Comparison of ENCODE assay signal across 23 cellular contexts in the genomic region with DNA sequence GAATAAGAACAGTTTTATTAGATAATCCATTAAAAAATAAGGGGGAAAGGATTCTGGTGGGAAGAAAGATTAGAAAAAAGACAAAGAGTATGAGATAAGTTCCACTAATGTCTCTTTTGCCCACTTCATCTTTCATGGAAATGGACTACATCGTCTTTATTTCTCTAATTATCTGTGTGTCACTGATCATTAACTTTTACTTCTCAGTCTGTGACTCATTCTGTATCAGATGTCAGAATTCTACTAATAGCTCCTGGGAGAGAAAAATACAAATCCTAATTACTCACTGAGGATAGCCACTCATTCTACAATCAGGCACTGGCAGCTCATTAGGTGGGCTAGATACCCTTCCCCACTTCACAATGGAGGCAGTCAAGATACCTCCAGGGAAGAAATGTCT. TPM values are rescaled to one million over a fixed set of nuclear protein-coding genes. Genes with fewer than 3 reads are reported as not detected.
A peak's percentile ranks its signal among the peaks of the same experiment; 100 is the strongest.
DNase-seq lines count a peak whose midpoint lies in the region; ATAC-seq, FAIRE-seq and TF ChIP-seq lines count a peak whose summit lies in the region.
"Had no signal": no experiment of that assay in that cellular context is flagged by ENCODE, and none has a peak within 500 bp of the region (broad histone marks: within the 10 kb centered on the region; RNA-seq: fewer than 3 reads in every experiment).

No MANE protein-coding gene starts in this region.

- H3K9me3 ChIP-seq in breast epithelium (no peaks in the 10 kb centered on the region), MG63 (no peaks in the 10 kb centered on the region; the same call in 1 of the 2 replicates)
- H3K9me3 ChIP-seq: heart right ventricle, suprapubic skin had no signal

- peak; percentile 21 for DNase-seq in RCC 7860 (ENCODE audit: low spot score)
- peak; percentile 73 for DNase-seq in left kidney (ENCODE audit: low read depth, low spot score)
- DNase-seq in stimulated activated CD4-positive, alpha-beta T cell treated with anti-CD3 and anti-CD28 coated beads, Interleukin-2, amount 100 ng/mL, for 24 hours: no peak
- DNase-seq in breast epithelium (ENCODE audit: low spot score in 2 of 2): no peak
- DNase-seq in MG63: no peak
- DNase-seq: activated CD8-positive, alpha-beta memory T cell treated with anti-CD3 and anti-CD28 coated beads for 24 hours; activated naive CD4-positive, alpha-beta T cell; activated T-cell treated with anti-CD3 and anti-CD28 coated beads, Interleukin-2, amount 50 U/mL, for 4 hours; amniotic stem cell; heart right ventricle; IMR-90; MM.1S; NCI-H1436 treated with DMSO at 0.1 percent for 48 hours; NCI-H2171 treated with DMSO at 0.1 percent for 48 hours; OCI-M1; SIG-M5; T-helper 1 cell had no signal

- H3K4me3 ChIP-seq in breast epithelium (no peak overlapping the region), MG63 (no peak overlapping the region)
- H3K4me3 ChIP-seq: cardiac muscle cell, heart right ventricle, suprapubic skin had no signal

- peak; percentile 84 for FAIRE-seq in RCC 7860 (lab: Jason Lieb, UNC)
- FAIRE-seq: TTC549 had no signal

- H3K27me3 ChIP-seq in breast epithelium: no peaks in the 10 kb centered on the region
- H3K27me3 ChIP-seq in MG63: peaks cover 15% of the 10 kb centered on the region; the same call in 1 of the 2 replicates
- H3K27me3 ChIP-seq: cardiac muscle cell, heart right ventricle had no signal

- TF ChIP-seq CTCF in breast epithelium (IDR thresholded peaks at IDR 0.05): no peak

- TF ChIP-seq POLR2A in breast epithelium (IDR thresholded peaks at IDR 0.05): no peak

- ATAC-seq in GM18909 (IDR thresholded peaks at IDR 0.05; ENCODE audit: poor library complexity, unreplicated experiment): peak; percentile 71
- peak; percentile 59 for ATAC-seq in HG02981 (IDR thresholded peaks at IDR 0.05; ENCODE audit: unreplicated experiment)
- ATAC-seq: activated T-cell treated with anti-CD3 and anti-CD28 coated beads, Interleukin-2, amount 50 U/mL, for 4 hours; heart right ventricle; stimulated activated memory B cell treated with anti-CD40 and anti-IgM and Interleukin-4, amounts not matched to agents 10 μg/mL and 1 μg/mL and 100 μg/mL, for 72 hours had no signal

- no peaks in the 10 kb centered on the region for H3K36me3 ChIP-seq in breast epithelium
- H3K36me3 ChIP-seq in MG63: no peaks in the 10 kb centered on the region
- H3K36me3 ChIP-seq: cardiac muscle cell, heart right ventricle, suprapubic skin had no signal

- H3K27ac ChIP-seq in breast epithelium: no peak overlapping the region
- H3K27ac ChIP-seq: cardiac muscle cell, heart right ventricle, suprapubic skin had no signal

- intact Hi-C loops in breast epithelium (cut with DNase I; ENCODE audit: low total_unique reads): loop anchor here (5.0 kb wide), 1 partner anchor 34 kb away; no protein-coding TSS in a partner anchor

- H3K4me1 ChIP-seq in breast epithelium: no peaks in the 10 kb centered on the region
- H3K4me1 ChIP-seq: suprapubic skin had no signal

RNA-seq across cellular contexts. Expression of a gene that starts 41.7 kb away (rescaled TPM):
- 1 to 10 TPM in 1 of 3 donors, not detected in 2; 1.9 TPM for total RNA-seq in breast epithelium
- not detected in 2 replicates for total RNA-seq in MG63 (2014; rRNA removed; shearing (Covaris generic); ENCODE audit: low replicate concordance)

RNA-seq across cellular contexts. Expression of a gene that starts 55.4 kb away (rescaled TPM):
- under 1 TPM in 1 of 3 donors, not detected in 2; 0.15 TPM for total RNA-seq in breast epithelium
- total RNA-seq in MG63 (2014; rRNA removed; shearing (Covaris generic); ENCODE audit: low replicate concordance): not detected in 2 replicates
- total RNA-seq: IMR-90, suprapubic skin had no signal

RNA-seq across cellular contexts. Expression of a gene that starts 57.6 kb away (rescaled TPM):
- 10 to 100 TPM in 2 of 3 donors, 1 to 10 TPM in 1; 6.9 to 18.7 (median 14.1) TPM for total RNA-seq in breast epithelium
- 19.5 and 28.4 TPM in 2 replicates for total RNA-seq in MG63 (2014; rRNA removed; shearing (Covaris generic); ENCODE audit: low replicate concordance)

Comparison
In these comparisons a context has a peak if more than half of its experiments do, and no peak if none do; other contexts are left out.
1. DNase-seq: peak in RCC 7860 (single experiment) and left kidney (single experiment); none in stimulated activated CD4-positive, alpha-beta T cell treated with anti-CD3 and anti-CD28 coated beads, Interleukin-2, amount 100 ng/mL, for 24 hours (0 of 2), breast epithelium (0 of 2) and MG63 (single experiment).